Comparison of ENCODE assay signal across 8 cellular contexts in genomic region chr13:36848228-36848982, GRCh38. TPM values are rescaled to one million over a fixed set of nuclear protein-coding genes. Genes with fewer than 3 reads are reported as not detected.
DNase-seq lines count a peak whose midpoint lies in the region; ATAC-seq and TF ChIP-seq lines count a peak whose summit lies in the region.

No MANE protein-coding gene starts in this region.

- no peak overlapping the region for H3K27ac Mint-ChIP-seq in WTC11

- DNase-seq in DMS 273 (lab: John Stamatoyannopoulos, UW; ENCODE audit: unreplicated experiment) (peak; percentile 28), DMS 273 treated with DMSO at 0.1 percent for 48 hours (lab: John Stamatoyannopoulos, UW) (no peak), WTC11 (ENCODE audit: low spot score) (peak; percentile 29), mucosa of descending colon (peak in 1 of 3 donors; percentile 27), MG63 (no peak)

- no peak overlapping the region for H3K4me3 ChIP-seq in mucosa of descending colon
- H3K4me3 ChIP-seq in MG63 = no peak overlapping the region

- H3K27me3 Mint-ChIP-seq in WTC11 (ENCODE audit: low read depth) = no peaks in the 10 kb centered on the region

- no peaks in the 10 kb centered on the region for H3K9me3 Mint-ChIP-seq in WTC11

- H3K4me3 Mint-ChIP-seq in WTC11 = no peak overlapping the region

- no peaks in the 10 kb centered on the region for H3K4me1 Mint-ChIP-seq in WTC11

- H3K36me3 Mint-ChIP-seq in WTC11 = no peaks in the 10 kb centered on the region

- TF ChIP-seq CTCF in WTC11 (IDR thresholded peaks at IDR 0.05) (no peak), mucosa of descending colon (IDR thresholded peaks at IDR 0.05) (no peak)

- intact Hi-C loops in mucosa of descending colon (cut with DNase I, micrococcal nuclease) = no loop called here

- H3K27me3 ChIP-seq in MG63 = no peaks in the 10 kb centered on the region

- POLR2A ChIA-PET in WTC11 (lab: Charles Lee) = interaction anchor here (0.7 kb wide), 1 partner anchor 511 kb away, joined by 5 read pairs; no protein-coding TSS in a partner anchor

- H3K4me1 ChIP-seq in mucosa of descending colon (ENCODE audit: low read depth) = no peaks in the 10 kb centered on the region

- H3K36me3 ChIP-seq in mucosa of descending colon (ENCODE audit: low read depth) (no peaks in the 10 kb centered on the region), MG63 (peaks cover 6% of the 10 kb centered on the region)

- ATAC-seq in HG02884 (IDR thresholded peaks at IDR 0.05; ENCODE audit: unreplicated experiment) (peak; percentile 43), WTC11 (peak; percentile 82), mucosa of descending colon (peak; percentile 10), HG02759 (IDR thresholded peaks at IDR 0.05; ENCODE audit: unreplicated experiment) (no peak), HG03520 (IDR thresholded peaks at IDR 0.05; ENCODE audit: unreplicated experiment) (no peak)

- CTCF ChIA-PET in WTC11 (lab: Charles Lee) = interaction anchor here (0.6 to 1.6 kb wide), 24 partner anchors 10 to 395 kb away, joined by 3 to 15 read pairs (median 3); partner anchors contain the start of genes EXOSC8 and SMAD9

- H3K9me3 ChIP-seq in mucosa of descending colon = no peaks in the 10 kb centered on the region
- no peaks in the 10 kb centered on the region for H3K9me3 ChIP-seq in MG63

TF ChIP-seq in WTC11, 78 proteins besides CTCF, POLR2A, EP300 and RAD21:
- TF ChIP-seq ZNF219 (CRISPR knock-in tag; IDR thresholded peaks at IDR 0.05; ENCODE audit: borderline replicate concordance) (no peak), NR2C2 (CRISPR knock-in tag; IDR thresholded peaks at IDR 0.05) (no peak), ZNF232 (CRISPR knock-in tag; IDR thresholded peaks at IDR 0.05) (no peak), IRF2 (CRISPR knock-in tag; IDR thresholded peaks at IDR 0.05; ENCODE audit: borderline replicate concordance, low read depth) (no peak), PRRX2 (CRISPR knock-in tag; IDR thresholded peaks at IDR 0.05) (0 out of 2 replicates have a peak, but pooled peaks have one; percentile 64), NFATC4 (CRISPR knock-in tag; IDR thresholded peaks at IDR 0.05) (no peak), GTF2I (CRISPR knock-in tag; conservative IDR thresholded peaks at IDR 0.05) (no peak), EMX1 (CRISPR knock-in tag; IDR thresholded peaks at IDR 0.05) (peak; percentile 59; the same call in 1 of the 2 replicates)

RNA-seq across cellular contexts. Expression of gene RFXAP, which starts 29.4 kb away (rescaled TPM):
- total RNA-seq in WTC11 (2021) = 6.6 to 9.2 TPM (median 7.7 TPM) in 3 replicates
- 1 to 10 TPM; 5.0 to 6.3 (median 5.9) TPM for total RNA-seq in mucosa of descending colon
- total RNA-seq in MG63 (2014; rRNA removed; shearing (Covaris generic); ENCODE audit: low replicate concordance) = 4.0 and 10.5 TPM in 2 replicates

Comparison
In these comparisons a context has a peak if more than half of its experiments do, and no peak if none do; other contexts are left out.
1. DNase-seq: peak in DMS 273 (single experiment) and WTC11 (single experiment); none in DMS 273 treated with DMSO at 0.1 percent for 48 hours (single experiment) and MG63 (single experiment).
2. ATAC-seq: peak in HG02884 (single experiment), WTC11 (single experiment) and mucosa of descending colon (single experiment); none in HG02759 (single experiment) and HG03520 (single experiment).